Comparison of ENCODE assay signal across 8 cellular contexts in the genomic region with DNA sequence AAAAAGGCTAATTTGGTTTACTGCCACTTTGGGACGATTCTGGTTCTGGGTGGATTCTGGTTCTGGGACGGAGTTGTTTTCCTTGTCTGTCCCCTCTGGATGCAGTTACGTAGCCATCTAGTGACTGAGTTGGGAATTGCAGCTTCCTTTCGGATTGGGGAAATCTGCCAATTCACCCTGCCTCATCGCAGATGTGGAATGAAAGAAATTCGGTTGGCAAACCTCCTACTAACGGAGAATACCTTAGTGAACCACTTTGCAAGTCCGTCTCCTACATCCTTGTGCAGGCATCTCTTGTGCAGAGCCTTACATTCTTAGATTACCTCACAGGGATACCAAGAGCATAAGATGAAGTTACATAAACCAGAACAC. TPM values are rescaled to one million over a fixed set of nuclear protein-coding genes. Genes with fewer than 3 reads are reported as not detected.
DNase-seq lines count a peak whose midpoint lies in the region; ATAC-seq and TF ChIP-seq lines count a peak whose summit lies in the region.

No MANE protein-coding gene starts in this region.

- no peaks in the 10 kb centered on the region for H3K9me3 Mint-ChIP-seq in activated CD4-positive, alpha-beta memory T cell treated with anti-CD3 and anti-CD28 coated beads, Interleukin-2, amount 10 ng/mL, durations not matched to agents 7 days and 5 days

- intact Hi-C loops in HCT116 (cut with micrococcal nuclease), result loop anchor here (2.0 kb wide), 1 partner anchor 202 kb away; no protein-coding TSS in a partner anchor

- peak overlapping the region; percentile 74 for H3K4me2 ChIP-seq in HCT116 (ENCODE audit: low read length)

- CTCF ChIA-PET in HCT116 (lab: Charles Lee), result interaction anchor here (1.0 to 1.5 kb wide), 4 partner anchors 8 to 191 kb away, joined by 3 to 5 read pairs (median 4); partner anchors contain the start of gene TRPM7
- CTCF ChIA-PET in activated CD4-positive, alpha-beta memory T cell treated with anti-CD3 and anti-CD28 coated beads, Interleukin-2, amount 10 ng/mL, durations not matched to agents 7 days and 5 days (lab: Charles Lee), result interaction anchor here (1.0 to 4.0 kb wide), 14 partner anchors 9 to 695 kb away, joined by 3 to 24 read pairs (median 4); partner anchors contain the start of genes GABPB1, SLC27A2 and SPPL2A

- peak overlapping the region; percentile 77 for H2AFZ ChIP-seq in HCT116 (ENCODE audit: low read depth, low read length, poor library complexity, severe bottlenecking)

- peak overlapping the region; percentile 58 for H3K4me3 Mint-ChIP-seq in activated CD4-positive, alpha-beta memory T cell treated with anti-CD3 and anti-CD28 coated beads, Interleukin-2, amount 10 ng/mL, durations not matched to agents 7 days and 5 days

- H3K27me3 ChIP-seq in HCT116 (ENCODE audit: insufficient read depth, low read length), result peaks cover 6% of the 10 kb centered on the region; the same call in 1 of the 2 replicates

- no peaks in the 10 kb centered on the region for H3K36me3 ChIP-seq in HCT116 (ENCODE audit: control insufficient read depth in 1 of 2, insufficient read depth in 2 of 2, low read length in 2 of 2)

- no peaks in the 10 kb centered on the region for H4K20me1 ChIP-seq in HCT116 (ENCODE audit: insufficient read depth)

- H3K4me1 ChIP-seq in HCT116 (ENCODE audit: control insufficient read depth in 1 of 2, insufficient read depth in 2 of 2, low read length in 2 of 2), result peaks cover 0 to 10% of the 10 kb centered on the region in 2 experiments; a peak in 2 of 4 replicates

- H3K79me2 ChIP-seq in HCT116 (ENCODE audit: insufficient read depth, low read length), result no peaks in the 10 kb centered on the region

- peak overlapping the region; percentile 52 for H3K27ac Mint-ChIP-seq in activated CD4-positive, alpha-beta memory T cell treated with anti-CD3 and anti-CD28 coated beads, Interleukin-2, amount 10 ng/mL, durations not matched to agents 7 days and 5 days

- H3K4me3 ChIP-seq in HCT116 (replicated peaks in 1 of 2; ENCODE audit: low read depth in 1 of 2, low read length in 2 of 2), result peak overlapping the region; percentile 8 to 34; a peak in 3 of 4 replicates

- TF ChIP-seq RAD21 in HCT116 (IDR thresholded peaks at IDR 0.05; ENCODE audit: low read depth), result peak; percentile 94

- peaks cover 50% of the 10 kb centered on the region for H3K4me1 Mint-ChIP-seq in activated CD4-positive, alpha-beta memory T cell treated with anti-CD3 and anti-CD28 coated beads, Interleukin-2, amount 10 ng/mL, durations not matched to agents 7 days and 5 days

- ATAC-seq in HCT116 (peak; percentile 81), GM18502 (IDR thresholded peaks at IDR 0.05; ENCODE audit: poor library complexity, unreplicated experiment) (no peak)

- RAD21 ChIA-PET in HCT116 (lab: Charles Lee; ENCODE audit: low non-redundant PET in 1 of 2, low total read pairs in 2 of 2, uncharacterized antibody in 2 of 2, unreplicated experiment in 2 of 2), result interaction anchor here in 1 of 2 experiments (0.6 kb wide), 1 partner anchor 204 kb away, joined by 3 read pairs; no protein-coding TSS in a partner anchor

- POLR2A ChIA-PET in HCT116 (lab: Charles Lee), result interaction anchor here (1.3 kb wide), 1 partner anchor 13 kb away, joined by 4 read pairs; no protein-coding TSS in a partner anchor
- POLR2A ChIA-PET in activated CD4-positive, alpha-beta memory T cell treated with anti-CD3 and anti-CD28 coated beads, Interleukin-2, amount 10 ng/mL, durations not matched to agents 7 days and 5 days (lab: Charles Lee), result interaction anchor here (0.6 to 1.8 kb wide), 7 partner anchors 8 to 521 kb away, joined by 3 to 8 read pairs (median 5); no protein-coding TSS in a partner anchor

- H3K27me3 Mint-ChIP-seq in activated CD4-positive, alpha-beta memory T cell treated with anti-CD3 and anti-CD28 coated beads, Interleukin-2, amount 10 ng/mL, durations not matched to agents 7 days and 5 days, result peaks cover 10% of the 10 kb centered on the region

- TF ChIP-seq CTCF in HCT116 (IDR thresholded peaks at IDR 0.05 in 2 of 3, conservative IDR thresholded peaks at IDR 0.05 in 1 of 3; ENCODE audit: borderline replicate concordance in 1 of 3, insufficient read depth in 1 of 3, low read depth in 2 of 3, low read length in 2 of 3), result peak; percentile 73 to 97 (median 94)

- no TSS peak for BruUV-seq in HCT116 (replicated peaks; lab: Mats Ljungman, UMichigan)

- no peak overlapping the region for H3K27ac ChIP-seq in HCT116 (ENCODE audit: low read depth, low read length)

- H3K9me2 ChIP-seq in HCT116 (ENCODE audit: insufficient read depth), result no peaks in the 10 kb centered on the region

- TF ChIP-seq POLR2A in HCT116 (IDR thresholded peaks at IDR 0.05; ENCODE audit: borderline replicate concordance, extremely low read depth, insufficient read depth, insufficient read length), result no peak

- H3K9me3 ChIP-seq in HCT116 (ENCODE audit: control insufficient read depth in 1 of 2, insufficient read depth in 1 of 2, low read depth in 1 of 2, low read length in 2 of 2), result no peaks in the 10 kb centered on the region

- H3K36me3 Mint-ChIP-seq in activated CD4-positive, alpha-beta memory T cell treated with anti-CD3 and anti-CD28 coated beads, Interleukin-2, amount 10 ng/mL, durations not matched to agents 7 days and 5 days (ENCODE audit: low read depth), result no peaks in the 10 kb centered on the region

- DNase-seq in AML-193 (lab: John Stamatoyannopoulos, UW), result peak; percentile 67 to 68
- peak; percentile 68 for DNase-seq in HCT116 (ENCODE audit: low read depth, low spot score)
- peak; percentile 55 for DNase-seq in NCI-H748 (lab: John Stamatoyannopoulos, UW; ENCODE audit: unreplicated experiment)
- peak; percentile 71 for DNase-seq in activated CD4-positive, alpha-beta memory T cell treated with anti-CD3 and anti-CD28 coated beads, Interleukin-2, amount 10 ng/mL, durations not matched to agents 7 days and 5 days
- DNase-seq in effector CD4-positive, alpha-beta T cell, result peak; percentile 61
- peak; percentile 94 for DNase-seq in medulla oblongata (ENCODE audit: extremely low spot score)
- peak; percentile 54 to 74 (median 54) for DNase-seq in stimulated activated CD4-positive, alpha-beta T cell treated with anti-CD3 and anti-CD28 coated beads, TNF-alpha, amount 100 ng/mL, for 24 hours (ENCODE audit: low read depth in 3 of 3)

- peak overlapping the region; percentile 26 for H3K9ac ChIP-seq in HCT116 (ENCODE audit: low read length)

TF ChIP-seq in HCT116, 20 proteins besides CTCF, POLR2A, EP300 and RAD21:
- TF ChIP-seq JUND (IDR thresholded peaks at IDR 0.05) (no peak), REST (IDR thresholded peaks at IDR 0.05; ENCODE audit: low read depth) (no peak), ZNF274 (IDR thresholded peaks at IDR 0.05; ENCODE audit: low read depth, low read length) (no peak), SRF (IDR thresholded peaks at IDR 0.05; ENCODE audit: low read depth) (no peak), ZBTB33 (IDR thresholded peaks at IDR 0.05; ENCODE audit: extremely low read depth, insufficient replicate concordance, low read length) (no peak), FOSL1 (IDR thresholded peaks at IDR 0.05; ENCODE audit: low read depth) (no peak), CBX3 (IDR thresholded peaks at IDR 0.05; ENCODE audit: low read depth) (0 out of 2 replicates have a peak, but pooled peaks have one; percentile 28)
TF ChIP-seq in HCT116: peak in this region for 1.

RNA-seq across cellular contexts. Expression of gene AP4E1, which starts 31.5 kb away (rescaled TPM):
- 10.1 TPM for total RNA-seq in HCT116 (2021; ENCODE audit: unreplicated experiment)
- 1.8 and 2.1 TPM in 2 replicates for polyA plus RNA-seq in HCT116 (2012)
- 10 to 100 TPM; 13.3 to 14.5 TPM for total RNA-seq in activated CD4-positive, alpha-beta memory T cell treated with anti-CD3 and anti-CD28 coated beads, Interleukin-2, amount 10 ng/mL, durations not matched to agents 7 days and 5 days
